Comparison of ENCODE assay signal across 11 cellular contexts in the genomic region with DNA sequence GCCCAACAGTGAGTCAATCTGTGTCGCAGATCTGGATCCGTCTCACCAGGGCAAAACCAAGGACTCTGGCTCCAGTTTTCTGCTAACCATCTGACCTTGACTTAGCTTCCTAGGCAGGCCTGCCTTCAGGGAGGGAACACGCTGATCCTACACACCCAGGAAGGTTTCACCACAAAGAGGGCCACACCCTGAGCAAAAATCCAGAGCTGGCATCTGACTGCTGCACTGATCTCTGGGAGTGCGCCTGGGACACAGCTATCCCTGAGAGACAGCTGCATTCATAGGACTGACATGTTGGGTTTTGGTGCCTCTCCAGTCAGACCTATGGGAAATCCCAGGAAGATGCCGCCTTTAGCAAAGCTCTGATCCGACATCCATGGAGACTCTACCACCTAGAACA. TPM values are rescaled to one million over a fixed set of nuclear protein-coding genes. Genes with fewer than 3 reads are reported as not detected.
DNase-seq lines count a peak whose midpoint lies in the region; ATAC-seq, FAIRE-seq and TF ChIP-seq lines count a peak whose summit lies in the region.
"Had no signal": no experiment of that assay in that cellular context is flagged by ENCODE, and none has a peak within 500 bp of the region (broad histone marks: within the 10 kb centered on the region; RNA-seq: fewer than 3 reads in every experiment).

No MANE protein-coding gene starts in this region.

- H3K27ac ChIP-seq in astrocyte (ENCODE audit: low read depth, low read length) (no peak overlapping the region), thymus (ENCODE audit: low read depth) (peak overlapping the region; percentile 19)
- H3K27ac ChIP-seq: WERI-Rb-1 had no signal

- H3K4me3 ChIP-seq in astrocyte (ENCODE audit: insufficient read depth, low read depth, low read length) (no peak overlapping the region), thymus (ENCODE audit: low read length) (no peak overlapping the region)

- intact Hi-C loops in left ventricle myocardium superior (cut with micrococcal nuclease): no loop called here

- TF ChIP-seq CTCF in astrocyte (IDR thresholded peaks at IDR 0.05; ENCODE audit: insufficient read depth, low read depth, low read length): no peak

- peaks cover 3% of the 10 kb centered on the region for H4K20me1 ChIP-seq in astrocyte (ENCODE audit: insufficient read depth, low read length)

- no peaks in the 10 kb centered on the region for H3K27me3 Mint-ChIP-seq in astrocyte (ENCODE audit: low read depth, unreplicated experiment)
- H3K27me3 Mint-ChIP-seq: naive thymus-derived CD4-positive, alpha-beta T cell had no signal

- H3K4me2 ChIP-seq in astrocyte (ENCODE audit: low read length): no peak overlapping the region

- H3K9me3 Mint-ChIP-seq in astrocyte (ENCODE audit: unreplicated experiment): no peaks in the 10 kb centered on the region

- no peak overlapping the region for H3K27ac Mint-ChIP-seq in astrocyte (ENCODE audit: unreplicated experiment)

- no peak overlapping the region for H3K9ac ChIP-seq in astrocyte (ENCODE audit: low read length)

- H3K36me3 ChIP-seq in astrocyte (ENCODE audit: insufficient read depth, low read length) (peaks cover 16% of the 10 kb centered on the region), thymus (ENCODE audit: control insufficient read depth, insufficient read depth) (peaks cover 68% of the 10 kb centered on the region)

- H3K4me1 ChIP-seq in astrocyte (ENCODE audit: insufficient read depth, low read length): no peaks in the 10 kb centered on the region
- no peaks in the 10 kb centered on the region for H3K4me1 ChIP-seq in thymus (ENCODE audit: control insufficient read depth, insufficient read depth, low read length)

- peaks cover 2% of the 10 kb centered on the region for H3K4me1 Mint-ChIP-seq in astrocyte (ENCODE audit: low read depth, unreplicated experiment)

- H3K36me3 Mint-ChIP-seq in astrocyte (ENCODE audit: low read depth, unreplicated experiment): peaks cover 38% of the 10 kb centered on the region

- H3K4me3 Mint-ChIP-seq in astrocyte (ENCODE audit: unreplicated experiment): no peak overlapping the region
- H3K4me3 Mint-ChIP-seq: naive thymus-derived CD4-positive, alpha-beta T cell had no signal

- no peak for FAIRE-seq in astrocyte (lab: Jason Lieb, UNC)

- ATAC-seq in left ventricle myocardium superior (peak; percentile 89), GM21526 (IDR thresholded peaks at IDR 0.05; ENCODE audit: low FRiP score, unreplicated experiment) (no peak), GM21786 (IDR thresholded peaks at IDR 0.05; ENCODE audit: unreplicated experiment) (no peak)
- ATAC-seq: naive thymus-derived CD4-positive, alpha-beta T cell had no signal

- no peaks in the 10 kb centered on the region for H3K79me2 ChIP-seq in astrocyte (ENCODE audit: insufficient read depth, low read length)

- H3K9me3 ChIP-seq in astrocyte (ENCODE audit: insufficient read depth, low read depth, low read length) (no peaks in the 10 kb centered on the region), thymus (ENCODE audit: control insufficient read depth) (no peaks in the 10 kb centered on the region)

- H3K27me3 ChIP-seq in astrocyte (ENCODE audit: insufficient read depth, low read length): no peaks in the 10 kb centered on the region
- H3K27me3 ChIP-seq in thymus (ENCODE audit: control insufficient read depth, insufficient read depth): no peaks in the 10 kb centered on the region

- peak; percentile 76 for DNase-seq in HPDE6-E6E7 (ENCODE audit: extremely low spot score)
- peak; percentile 38 for DNase-seq in astrocyte (ENCODE audit: low read depth)
- peak; percentile 39 for DNase-seq in left ventricle myocardium superior
- no peak for DNase-seq in superior temporal gyrus (ENCODE audit: extremely low spot score)
- DNase-seq in NCI-H1417 treated with DMSO at 0.1 percent for 48 hours (lab: John Stamatoyannopoulos, UW): no peak
- DNase-seq: activated gamma-delta T cell treated with Interleukin-2 at 50 U/mL for 16 hours; naive thymus-derived CD4-positive, alpha-beta T cell; WERI-Rb-1 had no signal

- no peak overlapping the region for H2AFZ ChIP-seq in astrocyte (ENCODE audit: low read depth, low read length)

- WGBS in thymus: 97% methylated on average over 6 of the region's 6 CpGs

RNA-seq across cellular contexts. Expression of gene CDK5RAP2, which starts 47.5 kb away (rescaled TPM):
- total RNA-seq in astrocyte (26.6 and 36.3 TPM in 2 replicates), left ventricle myocardium superior (83.6 TPM)
- polyA plus RNA-seq in thymus: 44.0 TPM

Comparison
In these comparisons a context has a peak if more than half of its experiments do, and no peak if none do; other contexts are left out.
1. DNase-seq: peak in HPDE6-E6E7 (single experiment), astrocyte (single experiment) and left ventricle myocardium superior (single experiment); none in superior temporal gyrus (single experiment) and NCI-H1417 treated with DMSO at 0.1 percent for 48 hours (single experiment).